In the genomic region with DNA sequence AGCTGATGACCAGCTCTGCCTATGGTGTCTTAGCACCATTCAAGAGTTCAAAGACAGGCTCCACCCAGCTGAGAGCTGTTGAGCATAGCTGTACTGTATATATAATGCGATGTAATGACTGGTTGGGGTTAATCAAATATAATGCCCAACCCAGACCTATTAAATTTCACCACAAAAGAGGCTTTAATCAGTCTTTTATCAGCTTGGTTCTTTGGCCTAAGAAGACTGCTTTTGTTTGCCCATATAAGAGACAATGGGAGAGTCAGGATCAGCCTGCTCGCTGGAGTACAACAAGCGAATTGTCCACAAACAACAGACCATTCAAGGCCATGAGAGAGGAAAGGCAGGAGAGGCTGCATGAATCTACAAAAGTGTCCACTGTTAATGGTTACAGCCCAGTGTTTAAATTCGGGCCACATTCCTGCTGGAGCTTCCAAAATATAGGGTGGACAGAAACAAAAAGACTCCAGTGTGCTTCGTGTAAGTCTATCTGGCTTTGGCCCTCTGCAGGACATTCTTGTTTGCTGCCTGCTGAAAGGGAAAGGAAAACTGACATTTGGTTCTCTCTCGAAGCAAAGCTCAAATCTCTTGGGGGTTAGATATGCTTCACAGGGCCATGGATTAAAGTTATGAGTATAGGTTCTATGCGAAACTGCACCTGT, we compare ENCODE assay signal across 8 cellular contexts.
A peak's percentile ranks its signal among the peaks of the same experiment; 100 is the strongest.
DNase-seq lines count a peak whose midpoint lies in the region; ATAC-seq and TF ChIP-seq lines count a peak whose summit lies in the region.

No MANE protein-coding gene starts in this region.

- H3F3A ChIP-seq in SK-N-SH (replicated peaks; ENCODE audit: insufficient read depth), result peaks cover 21% of the 10 kb centered on the region

- TF ChIP-seq RAD21 in SK-N-SH (IDR thresholded peaks at IDR 0.05; ENCODE audit: low read length), result no peak

- DNase-seq in SK-N-SH, result no peak
- DNase-seq in endodermal cell, result no peak
- peak; percentile 98 for DNase-seq in superior temporal gyrus (ENCODE audit: extremely low spot score)
- DNase-seq in NCI-H1417 (lab: John Stamatoyannopoulos, UW), result no peak
- no peak for DNase-seq in NCI-H1105 (lab: John Stamatoyannopoulos, UW)
- no peak for DNase-seq in CD8-positive, alpha-beta T cell

- no peaks in the 10 kb centered on the region for H3K79me2 ChIP-seq in SK-N-SH (ENCODE audit: insufficient read depth)

- H3K36me3 ChIP-seq in SK-N-SH (replicated peaks in 1 of 2; ENCODE audit: control insufficient read depth in 1 of 2, insufficient read depth in 2 of 2, low read length in 1 of 2) (no peaks in the 10 kb centered on the region), endodermal cell (ENCODE audit: control insufficient read depth, insufficient read depth, low read length) (no peaks in the 10 kb centered on the region)
- H3K36me3 ChIP-seq in CD8-positive, alpha-beta T cell (ENCODE audit: insufficient read depth, low read length), result no peaks in the 10 kb centered on the region

- no peak overlapping the region for H3K4me3 Mint-ChIP-seq in endodermal cell
- H3K4me3 Mint-ChIP-seq in CD8-positive, alpha-beta T cell, result no peak overlapping the region

- H3K36me3 Mint-ChIP-seq in endodermal cell (ENCODE audit: low read depth), result no peaks in the 10 kb centered on the region
- H3K36me3 Mint-ChIP-seq in CD8-positive, alpha-beta T cell, result no peaks in the 10 kb centered on the region

- no peak overlapping the region for H3K4me3 ChIP-seq in SK-N-SH (ENCODE audit: low read depth in 2 of 2, low read length in 1 of 2)
- no peak overlapping the region for H3K4me3 ChIP-seq in endodermal cell (ENCODE audit: low read length)
- H3K4me3 ChIP-seq in CD8-positive, alpha-beta T cell (ENCODE audit: low read depth, low read length), result no peak overlapping the region

- H2AFZ ChIP-seq in SK-N-SH (ENCODE audit: low read depth), result peak overlapping the region; percentile 32; the same call in 1 of the 2 replicates

- H4K20me1 ChIP-seq in SK-N-SH (ENCODE audit: insufficient read depth), result no peaks in the 10 kb centered on the region

- H3K4me1 ChIP-seq in SK-N-SH (ENCODE audit: control insufficient read depth in 1 of 2, insufficient read depth in 2 of 2, low read depth in 1 of 2, low read length in 1 of 2), result peaks cover 3 to 23% of the 10 kb centered on the region in 2 experiments; a peak in 2 of 4 replicates
- no peaks in the 10 kb centered on the region for H3K4me1 ChIP-seq in endodermal cell (ENCODE audit: control insufficient read depth, insufficient read depth, low read length)
- H3K4me1 ChIP-seq in CD8-positive, alpha-beta T cell (ENCODE audit: insufficient read depth, low read length), result no peaks in the 10 kb centered on the region

- peaks cover 31% of the 10 kb centered on the region for H3K4me1 Mint-ChIP-seq in endodermal cell
- peaks cover 3% of the 10 kb centered on the region for H3K4me1 Mint-ChIP-seq in CD8-positive, alpha-beta T cell (ENCODE audit: low read depth)

- no peaks in the 10 kb centered on the region for H3K9me2 ChIP-seq in SK-N-SH

- CTCF ChIA-PET in SK-N-SH (lab: Yijun Ruan, JAX), result no interaction called here
- CTCF ChIA-PET in CD8-positive, alpha-beta T cell (lab: Charles Lee), result interaction anchor here (1.4 kb wide), 2 partner anchors 14 to 19 kb away, joined by 3 read pairs; no protein-coding TSS in a partner anchor

- intact Hi-C loops in CD8-positive, alpha-beta T cell (cut with DNase I, micrococcal nuclease), result loop anchor here in 1 of 2 experiments (10.0 kb wide), 1 partner anchor 220 kb away; no protein-coding TSS in a partner anchor

- WGBS in SK-N-SH (ENCODE audit: low lambda C conversion rate), result 67% methylated on average over 7 of the region's 7 CpGs
- 88 to 92% methylated on average over 5 to 7 of the region's 7 CpGs for WGBS in endodermal cell (ENCODE audit: insufficient coverage in 1 of 2, insufficient read length in 1 of 2), 2 experiments

- H3K4me2 ChIP-seq in SK-N-SH, result no peak overlapping the region

- H3K27me3 Mint-ChIP-seq in endodermal cell (ENCODE audit: insufficient read depth), result no peaks in the 10 kb centered on the region
- no peaks in the 10 kb centered on the region for H3K27me3 Mint-ChIP-seq in CD8-positive, alpha-beta T cell (ENCODE audit: low read depth)

- H3K9ac ChIP-seq in SK-N-SH (no peak overlapping the region), endodermal cell (ENCODE audit: extremely low read depth, low read length, poor library complexity, severe bottlenecking) (no peak overlapping the region)

- H3K27me3 ChIP-seq in SK-N-SH (ENCODE audit: insufficient read depth) (no peaks in the 10 kb centered on the region), endodermal cell (ENCODE audit: control insufficient read depth, insufficient read depth, low read length, poor library complexity, severe bottlenecking) (no peaks in the 10 kb centered on the region)
- no peaks in the 10 kb centered on the region for H3K27me3 ChIP-seq in CD8-positive, alpha-beta T cell (ENCODE audit: insufficient read depth, low read length)

- no peaks in the 10 kb centered on the region for H3K9me3 ChIP-seq in SK-N-SH
- H3K9me3 ChIP-seq in endodermal cell (ENCODE audit: control insufficient read depth, low read length), result no peaks in the 10 kb centered on the region
- H3K9me3 ChIP-seq in CD8-positive, alpha-beta T cell (ENCODE audit: low read length), result no peaks in the 10 kb centered on the region

- no peak overlapping the region for H3K27ac Mint-ChIP-seq in endodermal cell
- H3K27ac Mint-ChIP-seq in CD8-positive, alpha-beta T cell, result no peak overlapping the region

- H3K27ac ChIP-seq in SK-N-SH (ENCODE audit: low read depth in 2 of 2, low read length in 1 of 2) (peak overlapping the region in 1 of 2 experiments; percentile 35; a peak in 2 of 4 replicates), endodermal cell (ENCODE audit: low read depth, low read length) (peak overlapping the region; percentile 9)
- no peak overlapping the region for H3K27ac ChIP-seq in CD8-positive, alpha-beta T cell (ENCODE audit: low read depth, low read length)

- TF ChIP-seq EP300 in SK-N-SH (IDR thresholded peaks at IDR 0.05; ENCODE audit: borderline replicate concordance in 1 of 2, low read depth in 1 of 2, low read length in 1 of 2), result no peak

- no peak for ATAC-seq in SK-N-SH treated with all-trans-retinoic acid at 6 μM for 48 hours
- peak; percentile 48 for ATAC-seq in HG03280 (IDR thresholded peaks at IDR 0.05; ENCODE audit: unreplicated experiment)
- ATAC-seq in CD8-positive, alpha-beta T cell, result no peak

- peak; percentile 33; the same call in 1 of the 2 replicates for TF ChIP-seq CTCF in SK-N-SH (IDR thresholded peaks at IDR 0.05)
- TF ChIP-seq CTCF in endodermal cell (conservative IDR thresholded peaks at IDR 0.05), result peak; percentile 46
- TF ChIP-seq CTCF in CD8-positive, alpha-beta T cell (IDR thresholded peaks at IDR 0.05), result no peak

- POLR2A ChIA-PET in SK-N-SH (lab: Yijun Ruan, JAX), result no interaction called here
- POLR2A ChIA-PET in CD8-positive, alpha-beta T cell (lab: Charles Lee), result no interaction called here

- H3K9me3 Mint-ChIP-seq in endodermal cell, result peaks cover 6% of the 10 kb centered on the region
- no peaks in the 10 kb centered on the region for H3K9me3 Mint-ChIP-seq in CD8-positive, alpha-beta T cell

TF ChIP-seq in SK-N-SH, 30 proteins besides CTCF, POLR2A, EP300 and RAD21 (continues in another document):
- TF ChIP-seq JUND (IDR thresholded peaks at IDR 0.05), result no peak
- TF ChIP-seq, protein P1, sequence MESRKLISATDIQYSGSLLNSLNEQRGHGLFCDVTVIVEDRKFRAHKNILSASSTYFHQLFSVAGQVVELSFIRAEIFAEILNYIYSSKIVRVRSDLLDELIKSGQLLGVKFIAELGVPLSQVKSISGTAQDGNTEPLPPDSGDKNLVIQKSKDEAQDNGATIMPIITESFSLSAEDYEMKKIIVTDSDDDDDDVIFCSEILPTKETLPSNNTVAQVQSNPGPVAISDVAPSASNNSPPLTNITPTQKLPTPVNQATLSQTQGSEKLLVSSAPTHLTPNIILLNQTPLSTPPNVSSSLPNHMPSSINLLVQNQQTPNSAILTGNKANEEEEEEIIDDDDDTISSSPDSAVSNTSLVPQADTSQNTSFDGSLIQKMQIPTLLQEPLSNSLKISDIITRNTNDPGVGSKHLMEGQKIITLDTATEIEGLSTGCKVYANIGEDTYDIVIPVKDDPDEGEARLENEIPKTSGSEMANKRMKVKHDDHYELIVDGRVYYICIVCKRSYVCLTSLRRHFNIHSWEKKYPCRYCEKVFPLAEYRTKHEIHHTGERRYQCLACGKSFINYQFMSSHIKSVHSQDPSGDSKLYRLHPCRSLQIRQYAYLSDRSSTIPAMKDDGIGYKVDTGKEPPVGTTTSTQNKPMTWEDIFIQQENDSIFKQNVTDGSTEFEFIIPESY (IDR thresholded peaks at IDR 0.05; ENCODE audit: borderline replicate concordance, low read depth), result no peak
- TF ChIP-seq FOXJ3 (CRISPR knock-in tag; IDR thresholded peaks at IDR 0.05), result no peak
- no peak for TF ChIP-seq NRF1 (IDR thresholded peaks at IDR 0.05; ENCODE audit: low read depth, low read length)
- TF ChIP-seq FOXM1 (IDR thresholded peaks at IDR 0.05; ENCODE audit: low read depth), result no peak
- TF ChIP-seq MXI1 (IDR thresholded peaks at IDR 0.05; ENCODE audit: low read depth, low read length), result no peak

TF ChIP-seq in SK-N-SH treated with all-trans-retinoic acid at 6 μM for 48 hours, 23 proteins besides CTCF, POLR2A, EP300 and RAD21:
- TF ChIP-seq GLIS3 (CRISPR knock-in tag; IDR thresholded peaks at IDR 0.05) (no peak), ARNTL (CRISPR knock-in tag; IDR thresholded peaks at IDR 0.05; ENCODE audit: borderline replicate concordance, low read depth) (no peak)
TF ChIP-seq in SK-N-SH treated with all-trans-retinoic acid at 6 μM for 48 hours: peak in this region for 0.
